Comparison of ENCODE assay signal across 7 cellular contexts in the genomic region with DNA sequence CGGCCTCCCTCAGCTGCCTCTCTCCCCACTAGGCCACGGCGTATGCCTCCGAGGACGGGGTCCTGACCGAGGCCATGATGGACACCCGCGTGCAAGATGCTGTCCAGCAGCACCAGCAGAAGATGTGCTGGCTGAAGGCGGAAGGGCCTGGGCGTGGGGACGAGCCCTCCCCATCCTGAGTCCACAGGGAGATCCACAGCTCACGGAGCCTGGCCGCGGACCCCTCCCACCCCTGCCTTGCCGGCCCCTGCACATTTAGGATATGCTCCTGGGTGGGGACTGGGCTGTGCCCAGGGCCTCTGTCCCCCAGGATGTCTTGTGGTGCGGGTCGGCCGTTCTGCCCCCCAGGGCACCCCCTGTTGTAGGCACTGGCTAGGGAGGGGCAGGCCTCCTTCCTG. TPM values are rescaled to one million over a fixed set of nuclear protein-coding genes. Genes with fewer than 3 reads are reported as not detected.
A peak's percentile ranks its signal among the peaks of the same experiment; 100 is the strongest.
DNase-seq lines count a peak whose midpoint lies in the region; ATAC-seq and TF ChIP-seq lines count a peak whose summit lies in the region.
"Not testable (repeated sequence)": the region's sequence is repeated elsewhere in the genome, so short reads cannot be mapped to it uniquely, and the experiment has no call there.
"Had no signal": no experiment of that assay in that cellular context is flagged by ENCODE, and none has a peak within 500 bp of the region (broad histone marks: within the 10 kb centered on the region; RNA-seq: fewer than 3 reads in every experiment).

No MANE protein-coding gene starts in this region.

- H3K36me3 ChIP-seq in HCT116 (ENCODE audit: control insufficient read depth in 1 of 2, insufficient read depth in 2 of 2, low read length in 2 of 2), result peaks cover 0 to 20% of the 10 kb centered on the region in 2 experiments; a peak in 2 of 4 replicates
- H3K36me3 ChIP-seq in Panc1 (ENCODE audit: control insufficient read depth, insufficient read depth, low read length); cardiac muscle cell; mucosa of descending colon (ENCODE audit: low read depth); gastrocnemius medialis: not testable (repeated sequence)

- H3K9me2 ChIP-seq in HCT116 (ENCODE audit: insufficient read depth), result not testable (repeated sequence)

- TF ChIP-seq POLR2A in HCT116 (IDR thresholded peaks at IDR 0.05; ENCODE audit: borderline replicate concordance, extremely low read depth, insufficient read depth, insufficient read length); gastrocnemius medialis (IDR thresholded peaks at IDR 0.05): not testable (repeated sequence)

- BruUV-seq in HCT116 (replicated peaks; lab: Mats Ljungman, UMichigan); Panc1 (replicated peaks; lab: Mats Ljungman, UMichigan): not testable (repeated sequence)

- not testable (repeated sequence) for H3K9me3 ChIP-seq in HCT116 (ENCODE audit: control insufficient read depth in 1 of 2, insufficient read depth in 1 of 2, low read depth in 1 of 2, low read length in 2 of 2); Panc1 (ENCODE audit: control insufficient read depth, insufficient read depth, low read depth, low read length); cardiac muscle cell (ENCODE audit: low read depth); gastrocnemius medialis
- peaks cover 13% of the 10 kb centered on the region for H3K9me3 ChIP-seq in mucosa of descending colon

- not testable (repeated sequence) for H3K79me2 ChIP-seq in HCT116 (ENCODE audit: insufficient read depth, low read length)

- not testable (repeated sequence) for H3K27me3 ChIP-seq in HCT116 (ENCODE audit: insufficient read depth, low read length); Panc1 (ENCODE audit: control insufficient read depth, insufficient read depth, low read length); cardiac muscle cell; gastrocnemius medialis

- not testable (repeated sequence) for H3K4me1 ChIP-seq in HCT116 (ENCODE audit: control insufficient read depth in 1 of 2, insufficient read depth in 2 of 2, low read length in 2 of 2); Panc1 (ENCODE audit: control insufficient read depth, insufficient read depth, low read length); mucosa of descending colon (ENCODE audit: low read depth)
- H3K4me1 ChIP-seq in cardiac muscle cell (ENCODE audit: low read depth), result peaks cover 19% of the 10 kb centered on the region
- H3K4me1 ChIP-seq in gastrocnemius medialis, result peaks cover 15 to 18% of the 10 kb centered on the region in 2 donors

- intact Hi-C loops in HCT116 (cut with micrococcal nuclease); Panc1 (cut with micrococcal nuclease; ENCODE audit: unreplicated experiment); mucosa of descending colon (cut with DNase I, micrococcal nuclease); gastrocnemius medialis (cut with DNase I; ENCODE audit: low total_unique reads): not testable (repeated sequence)

- H4K20me1 ChIP-seq in HCT116 (ENCODE audit: insufficient read depth), result not testable (repeated sequence)

- not testable (repeated sequence) for TF ChIP-seq RAD21 in HCT116 (IDR thresholded peaks at IDR 0.05; ENCODE audit: low read depth)

- not testable (repeated sequence) for H3K9ac ChIP-seq in HCT116 (ENCODE audit: low read length)

- in situ Hi-C loops in Panc1 (cut with HindIII; ENCODE audit: low pct_unique_long_range_greater_than_20kb, low sequenced_read_pairs); gastrocnemius medialis (cut with MboI; ENCODE audit: low sequenced_read_pairs in 4 of 4): not testable (repeated sequence)

- ATAC-seq in HCT116 (0 out of 2 replicates have a peak, but pooled peaks have one; percentile 3), Panc1 (peak; percentile 27), mucosa of descending colon (peak; percentile 8)
- ATAC-seq in gastrocnemius medialis, result not testable (repeated sequence)

- POLR2A ChIA-PET in HCT116 (lab: Charles Lee); Panc1 (lab: Charles Lee): not testable (repeated sequence)

- H3K27ac ChIP-seq in HCT116 (ENCODE audit: low read depth, low read length); Panc1 (ENCODE audit: low read length): not testable (repeated sequence)
- peak overlapping the region; percentile 71 for H3K27ac ChIP-seq in cardiac muscle cell
- H3K27ac ChIP-seq in gastrocnemius medialis, result peak overlapping the region in 3 of 4 donors; percentile 74 to 82 (median 82)

- not testable (repeated sequence) for TF ChIP-seq CTCF in HCT116 (IDR thresholded peaks at IDR 0.05 in 2 of 3, conservative IDR thresholded peaks at IDR 0.05 in 1 of 3; ENCODE audit: borderline replicate concordance in 1 of 3, insufficient read depth in 1 of 3, low read depth in 2 of 3, low read length in 2 of 3); Panc1 (IDR thresholded peaks at IDR 0.05); cardiac muscle cell (IDR thresholded peaks at IDR 0.05; ENCODE audit: low read depth, low read length); mucosa of descending colon (IDR thresholded peaks at IDR 0.05); gastrocnemius medialis (IDR thresholded peaks at IDR 0.05 in 4 of 5, conservative IDR thresholded peaks at IDR 0.05 in 1 of 5)

- DNase-seq in AG08395 (ENCODE audit: low spot score), result peak; percentile 1
- not testable (repeated sequence) for DNase-seq in HCT116 (ENCODE audit: low read depth, low spot score); Panc1 (ENCODE audit: low read depth, low spot score); cardiac muscle cell (ENCODE audit: low read depth in 1 of 2, low spot score in 1 of 2); mucosa of descending colon; gastrocnemius medialis

- H3K4me2 ChIP-seq in HCT116 (ENCODE audit: low read length), result not testable (repeated sequence)

- not testable (repeated sequence) for H2AFZ ChIP-seq in HCT116 (ENCODE audit: low read depth, low read length, poor library complexity, severe bottlenecking)

- CTCF ChIA-PET in HCT116 (lab: Charles Lee); Panc1 (lab: Charles Lee): not testable (repeated sequence)

- H3K4me3 ChIP-seq in HCT116 (replicated peaks in 1 of 2; ENCODE audit: low read depth in 1 of 2, low read length in 2 of 2); Panc1 (ENCODE audit: low read depth in 2 of 2, low read length in 2 of 2); cardiac muscle cell; mucosa of descending colon; gastrocnemius medialis: not testable (repeated sequence)

- RAD21 ChIA-PET in HCT116 (lab: Charles Lee; ENCODE audit: low non-redundant PET in 1 of 2, low total read pairs in 2 of 2, uncharacterized antibody in 2 of 2, unreplicated experiment in 2 of 2), result not testable (repeated sequence)

RNA-seq across cellular contexts. Expression of gene TMEM240, which starts 6.5 kb away (rescaled TPM):
- total RNA-seq in HCT116 (2021; ENCODE audit: unreplicated experiment) (2.3 TPM), Panc1 (2021; ENCODE audit: unreplicated experiment) (4.1 TPM), cardiac muscle cell (8.1 and 26.0 TPM in 2 replicates), mucosa of descending colon (10 to 100 TPM in 1 of 3 donors, 1 to 10 TPM in 1, not detected in 1; 1.5 to 12.2 TPM), gastrocnemius medialis (1 to 10 TPM in 3 of 4 donors, not detected in 1; 1.1 to 2.0 (median 1.9) TPM)
- polyA plus RNA-seq in HCT116 (2012), result 1.1 and 1.6 TPM in 2 replicates
- polyA plus RNA-seq in Panc1 (2012; ENCODE audit: insufficient read length), result 4.4 TPM
- 6.2 and 10.4 TPM in 2 replicates for polyA plus RNA-seq in cardiac muscle cell
- total RNA-seq: CD4-positive, CD25-positive, alpha-beta regulatory T cell had no signal
- polyA plus RNA-seq: CD4-positive, CD25-positive, alpha-beta regulatory T cell had no signal

RNA-seq across cellular contexts. Expression of gene ATAD3A, which starts 21.9 kb away (rescaled TPM):
- total RNA-seq in HCT116 (2021; ENCODE audit: unreplicated experiment) (92.3 TPM), Panc1 (2021; ENCODE audit: unreplicated experiment) (57.5 TPM), cardiac muscle cell (61.7 and 79.7 TPM in 2 replicates), mucosa of descending colon (10 to 100 TPM; 18.8 to 35.1 (median 20.8) TPM), gastrocnemius medialis (10 to 100 TPM; 22.9 to 47.9 (median 35.6) TPM)
- 59.7 and 59.8 TPM in 2 replicates for polyA plus RNA-seq in HCT116 (2012)
- 57.5 TPM for polyA plus RNA-seq in Panc1 (2012; ENCODE audit: insufficient read length)
- polyA plus RNA-seq in cardiac muscle cell, result 74.8 and 77.9 TPM in 2 replicates

RNA-seq across cellular contexts. Expression of gene SSU72, which starts 40.8 kb away (rescaled TPM):
- total RNA-seq in HCT116 (2021; ENCODE audit: unreplicated experiment) (134 TPM), Panc1 (2021; ENCODE audit: unreplicated experiment) (217 TPM), cardiac muscle cell (97.3 and 131 TPM in 2 replicates), mucosa of descending colon (100 to 1,000 TPM; 117 to 123 (median 120) TPM), gastrocnemius medialis (100 to 1,000 TPM; 141 to 235 (median 208) TPM)
- 76.4 and 94.8 TPM in 2 replicates for polyA plus RNA-seq in HCT116 (2012)
- polyA plus RNA-seq in Panc1 (2012; ENCODE audit: insufficient read length), result 240 TPM
- polyA plus RNA-seq in cardiac muscle cell, result 172 and 202 TPM in 2 replicates
